Comparison of ENCODE assay signal across 12 cellular contexts in the genomic region with DNA sequence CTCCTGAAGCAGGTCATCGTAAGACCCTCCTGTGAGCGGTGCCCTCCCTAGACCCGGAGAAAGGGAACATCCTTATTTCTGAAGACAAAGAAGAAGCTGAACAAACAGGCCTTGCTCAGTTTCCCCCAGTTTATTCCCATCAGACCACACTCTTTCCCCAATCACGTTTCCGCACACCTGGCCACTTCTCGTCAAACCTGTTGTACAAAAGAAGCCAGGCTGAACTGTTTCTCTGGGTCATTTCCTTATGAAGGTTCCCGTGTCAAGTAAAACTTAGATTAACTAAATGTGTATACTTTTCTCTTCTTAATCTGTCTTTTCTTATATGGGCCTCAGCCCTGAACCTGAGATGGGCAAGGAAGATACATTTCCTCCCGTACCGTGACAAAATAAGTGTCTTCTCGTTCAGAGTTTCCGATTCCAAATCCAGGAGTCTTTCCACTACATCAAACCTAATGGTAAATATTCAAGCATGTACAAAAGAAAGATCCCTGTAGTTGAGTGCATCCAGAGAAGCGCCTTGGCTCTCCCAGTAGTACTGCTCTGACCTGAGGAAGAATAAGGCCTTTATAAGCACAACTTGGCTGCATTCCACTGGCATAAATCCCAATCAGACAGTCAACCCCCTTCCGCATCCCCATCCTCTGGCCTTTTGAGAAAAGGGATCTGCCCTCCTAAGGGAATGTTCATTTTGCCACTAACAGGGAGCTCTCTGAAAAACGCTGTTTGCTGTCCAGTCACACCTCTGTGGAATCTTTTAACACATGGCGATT.
DNase-seq lines count a peak whose midpoint lies in the region; ATAC-seq and TF ChIP-seq lines count a peak whose summit lies in the region.
"Had no signal": no experiment of that assay in that cellular context is flagged by ENCODE, and none has a peak within 500 bp of the region (broad histone marks: within the 10 kb centered on the region; RNA-seq: fewer than 3 reads in every experiment).

No MANE protein-coding gene starts in this region.

- no peaks in the 10 kb centered on the region for H3K27me3 Mint-ChIP-seq in naive thymus-derived CD8-positive, alpha-beta T cell

- ATAC-seq in naive thymus-derived CD8-positive, alpha-beta T cell: no peak

- peak overlapping the region in 2 of 10 donors; percentile 18 to 83 for H3K27ac Mint-ChIP-seq in naive thymus-derived CD8-positive, alpha-beta T cell

- no peaks in the 10 kb centered on the region for H3K36me3 Mint-ChIP-seq in naive thymus-derived CD8-positive, alpha-beta T cell

- no peak for TF ChIP-seq EP300 in tibial nerve (IDR thresholded peaks at IDR 0.05)

- POLR2A ChIA-PET in naive thymus-derived CD8-positive, alpha-beta T cell (lab: Charles Lee): no interaction called here

- no peak for TF ChIP-seq CTCF in VCaP (conservative IDR thresholded peaks at IDR 0.05)
- no peak for TF ChIP-seq CTCF in tibial nerve (IDR thresholded peaks at IDR 0.05)

- no peaks in the 10 kb centered on the region for H3K27me3 ChIP-seq in tibial nerve

- H3K36me3 ChIP-seq in tibial nerve: no peaks in the 10 kb centered on the region

- WGBS in tibial nerve, 2 donors: 62 to 63% methylated on average over 15 of the region's 15 CpGs

- no peaks in the 10 kb centered on the region for H3K9me3 Mint-ChIP-seq in naive thymus-derived CD8-positive, alpha-beta T cell

- no peak for TF ChIP-seq POLR2A in tibial nerve (IDR thresholded peaks at IDR 0.05)

- peak; percentile 10 for DNase-seq in NCI-H510A treated with DMSO at 0.1 percent for 48 hours (lab: John Stamatoyannopoulos, UW)
- DNase-seq in NCI-H510A (lab: John Stamatoyannopoulos, UW): no peak
- peak; percentile 48 for DNase-seq in left kidney (ENCODE audit: low read depth, low spot score)
- peak in 19 of 49 donors; percentile 9 to 65 (median 32) for DNase-seq in substantia nigra (lab: John Stamatoyannopoulos, UW)
- DNase-seq in NCI-H2081 (lab: John Stamatoyannopoulos, UW): no peak
- DNase-seq in naive thymus-derived CD8-positive, alpha-beta T cell: no peak
- DNase-seq in tibial nerve (ENCODE audit: low spot score in 2 of 2): no peak
- DNase-seq: 8988T; activated CD4-positive, CD25-positive, alpha-beta regulatory T cell; central memory CD4-positive, alpha-beta T cell; NCI-H2171 had no signal

- peak overlapping the region; percentile 85 for H3K27ac ChIP-seq in VCaP
- peak overlapping the region; percentile 35 for H3K27ac ChIP-seq in substantia nigra (ENCODE audit: low read depth, low read length, poor library complexity, severe bottlenecking)
- H3K27ac ChIP-seq in tibial nerve: peak overlapping the region in 2 of 4 donors; percentile 23 to 71

- H3K9me3 ChIP-seq in tibial nerve: no peaks in the 10 kb centered on the region

- no peak overlapping the region for H3K4me3 ChIP-seq in tibial nerve

- peak overlapping the region in 1 of 10 donors; percentile 12 for H3K4me3 Mint-ChIP-seq in naive thymus-derived CD8-positive, alpha-beta T cell

- peaks cover 0 to 26% (median 2%) of the 10 kb centered on the region in 4 donors for H3K4me1 ChIP-seq in tibial nerve

- H3K4me1 Mint-ChIP-seq in naive thymus-derived CD8-positive, alpha-beta T cell: peaks cover 2 to 58% (median 8%) of the 10 kb centered on the region in 4 donors

Comparison
In these comparisons a context has a peak if more than half of its experiments do, and no peak if none do; other contexts are left out.
1. DNase-seq: peak in NCI-H510A treated with DMSO at 0.1 percent for 48 hours (single experiment) and left kidney (single experiment); none in NCI-H510A (single experiment), NCI-H2081 (0 of 2), naive thymus-derived CD8-positive, alpha-beta T cell (0 of 10) and tibial nerve (0 of 2).